In genomic region chr17:82238562-82239201, GRCh38 we compare ENCODE assay signal across 8 cellular contexts. TPM values are rescaled to one million over a fixed set of nuclear protein-coding genes. Genes with fewer than 3 reads are reported as not detected.
DNase-seq lines count a peak whose midpoint lies in the region; ATAC-seq and FAIRE-seq lines count a peak whose summit lies in the region.

No MANE protein-coding gene starts in this region.

- no peak overlapping the region for H3K9ac ChIP-seq in mesenchymal stem cell (ENCODE audit: low read length)

- no peak overlapping the region for H2BK5ac ChIP-seq in mesenchymal stem cell (ENCODE audit: low read depth, low read length, poor library complexity, severe bottlenecking)

- no peak overlapping the region for H4K91ac ChIP-seq in mesenchymal stem cell (ENCODE audit: low read length)

- no peak overlapping the region for H2AFZ ChIP-seq in mesenchymal stem cell (ENCODE audit: low read depth, low read length)

- H3K36me3 ChIP-seq in mesenchymal stem cell (ENCODE audit: control insufficient read depth in 1 of 2, insufficient read depth in 2 of 2, low read depth in 1 of 2, low read length in 2 of 2): peaks cover 47 to 89% of the 10 kb centered on the region in 2 experiments

- H3K4me1 ChIP-seq in mesenchymal stem cell (ENCODE audit: control insufficient read depth, insufficient read depth, low read depth, low read length): peaks cover 91% of the 10 kb centered on the region

- no peak overlapping the region for H2BK15ac ChIP-seq in mesenchymal stem cell (ENCODE audit: low read depth, poor library complexity, severe bottlenecking)

- no peak overlapping the region for H3K4me2 ChIP-seq in mesenchymal stem cell (ENCODE audit: low read length, poor library complexity, severe bottlenecking)

- H3K79me1 ChIP-seq in mesenchymal stem cell (replicated peaks; ENCODE audit: low read length, poor library complexity, severe bottlenecking): peaks cover 15% of the 10 kb centered on the region

- DNase-seq in AG08395 (ENCODE audit: low spot score) (peak; percentile 75), HT-29 (ENCODE audit: low spot score) (peak; percentile 91), mesenchymal stem cell (no peak), urothelium cell line (ENCODE audit: low spot score) (no peak)
- peak; percentile 77 for DNase-seq in central memory CD4-positive, alpha-beta T cell
- peak; percentile 51 to 57 for DNase-seq in stimulated activated CD8-positive, alpha-beta memory T cell treated with anti-CD3 and anti-CD28 coated beads, Interleukin-7, amount 100 ng/mL, for 4 hours (ENCODE audit: low read depth in 2 of 2)

- no peak overlapping the region for H2BK120ac ChIP-seq in mesenchymal stem cell (ENCODE audit: low read depth, low read length)

- H3K9me3 ChIP-seq in mesenchymal stem cell (ENCODE audit: control insufficient read depth, low read length): no peaks in the 10 kb centered on the region

- no peak overlapping the region for H3K4me3 ChIP-seq in mesenchymal stem cell (ENCODE audit: insufficient read depth in 1 of 2, low read depth in 1 of 2, low read length in 2 of 2)

- FAIRE-seq in urothelium cell line (lab: Jason Lieb, UNC): no peak

- H2AK5ac ChIP-seq in mesenchymal stem cell (ENCODE audit: low read length, severe bottlenecking): peak overlapping the region; percentile 35

- ATAC-seq in activated CD4-positive, CD25-positive, alpha-beta regulatory T cell treated with anti-CD3 and anti-CD28 coated beads, Interleukin-2, amount 50 U/mL, for 24 hours: peak; percentile 51 to 70
- no peak for ATAC-seq in HG03520 (IDR thresholded peaks at IDR 0.05; ENCODE audit: unreplicated experiment)

- H3K14ac ChIP-seq in mesenchymal stem cell (ENCODE audit: low read length in 2 of 2): no peak overlapping the region

- H3K27me3 ChIP-seq in mesenchymal stem cell (ENCODE audit: control insufficient read depth in 1 of 2, insufficient read depth in 1 of 2, low read length in 2 of 2): no peaks in the 10 kb centered on the region

- H3K27ac ChIP-seq in mesenchymal stem cell (ENCODE audit: low read length, poor library complexity, severe bottlenecking): peak overlapping the region; percentile 7

- H3K4ac ChIP-seq in mesenchymal stem cell (ENCODE audit: low read depth in 1 of 2, low read length in 2 of 2): no peak overlapping the region

- H4K8ac ChIP-seq in mesenchymal stem cell (ENCODE audit: low read length): no peak overlapping the region

- WGBS in mesenchymal stem cell: 83% methylated on average over 33 of the region's 33 CpGs

- H3K23ac ChIP-seq in mesenchymal stem cell (ENCODE audit: low read length in 2 of 2): peak overlapping the region in 1 of 2 experiments; percentile 34

- H3K18ac ChIP-seq in mesenchymal stem cell (ENCODE audit: low read depth in 1 of 2, low read length in 2 of 2): peak overlapping the region in 1 of 2 experiments; percentile 19

- no peak overlapping the region for H2BK12ac ChIP-seq in mesenchymal stem cell (ENCODE audit: low read length in 2 of 2)

RNA-seq across cellular contexts. Expression of gene SLC16A3, which starts 9.8 kb away (rescaled TPM):
- total RNA-seq in HT-29 (2014; rRNA removed; shearing (Covaris generic)): 132 and 156 TPM in 2 replicates
- polyA plus RNA-seq in mesenchymal stem cell (2013, experiment 1 of 2): 217 TPM
- 200 TPM for polyA plus RNA-seq in mesenchymal stem cell (2013, experiment 2 of 2)

RNA-seq across cellular contexts. Expression of gene CCDC57, which starts 26.0 kb away (rescaled TPM):
- 47.6 and 48.2 TPM in 2 replicates for total RNA-seq in HT-29 (2014; rRNA removed; shearing (Covaris generic))
- polyA plus RNA-seq in mesenchymal stem cell (2013, experiment 1 of 2): 20.2 TPM
- 19.0 TPM for polyA plus RNA-seq in mesenchymal stem cell (2013, experiment 2 of 2)

RNA-seq across cellular contexts. Expression of gene CSNK1D, which starts 34.8 kb away (rescaled TPM):
- 47.8 and 60.4 TPM in 2 replicates for total RNA-seq in HT-29 (2014; rRNA removed; shearing (Covaris generic))
- polyA plus RNA-seq in mesenchymal stem cell (2013, experiment 1 of 2): 100 TPM
- polyA plus RNA-seq in mesenchymal stem cell (2013, experiment 2 of 2): 98.8 TPM

Comparison
In these comparisons a context has a peak if more than half of its experiments do, and no peak if none do; other contexts are left out.
1. DNase-seq: peak in AG08395 (single experiment), HT-29 (single experiment), central memory CD4-positive, alpha-beta T cell (single experiment) and stimulated activated CD8-positive, alpha-beta memory T cell treated with anti-CD3 and anti-CD28 coated beads, Interleukin-7, amount 100 ng/mL, for 4 hours (2 of 2); none in mesenchymal stem cell (single experiment) and urothelium cell line (single experiment).